ENCODE assay signal across 8 cellular contexts in the genomic region with DNA sequence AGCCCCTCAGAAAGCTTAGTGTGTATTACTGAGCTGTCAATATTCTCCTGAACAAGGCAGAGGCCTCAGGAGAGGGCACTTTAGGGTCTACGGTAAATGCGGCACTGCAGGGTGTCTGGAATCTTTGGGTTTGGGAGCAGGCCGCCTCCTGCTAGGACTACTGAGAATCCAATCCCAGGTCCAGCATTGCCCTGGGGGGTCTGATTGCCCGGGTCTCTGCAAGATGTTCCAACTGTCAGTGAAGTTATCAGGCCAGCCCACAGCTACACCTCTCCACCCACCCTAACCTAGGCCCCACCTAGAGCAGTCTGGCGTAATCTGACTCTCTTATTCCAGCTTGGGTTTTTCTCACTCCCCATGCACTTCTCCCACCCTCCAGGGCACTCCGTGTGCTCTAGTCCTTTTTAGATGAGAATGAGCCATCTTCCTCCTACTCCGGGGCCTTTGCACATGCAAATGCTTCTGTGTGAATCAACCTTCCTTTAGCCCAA. TPM values are rescaled to one million over a fixed set of nuclear protein-coding genes. Genes with fewer than 3 reads are reported as not detected.
DNase-seq lines count a peak whose midpoint lies in the region; ATAC-seq, FAIRE-seq and TF ChIP-seq lines count a peak whose summit lies in the region.
"Had no signal": no experiment of that assay in that cellular context is flagged by ENCODE, and none has a peak within 500 bp of the region (broad histone marks: within the 10 kb centered on the region; RNA-seq: fewer than 3 reads in every experiment).

No MANE protein-coding gene starts in this region.

- no peak overlapping the region for H2BK120ac ChIP-seq in H9 (ENCODE audit: low read depth, low read length, poor library complexity, severe bottlenecking)

- no peak overlapping the region for H2BK5ac ChIP-seq in H9 (ENCODE audit: insufficient read length, low read length)

- POLR2A ChIA-PET in activated B cell treated with CpG ODN at 0.5 μM for 24 hours (lab: Charles Lee), result interaction anchor here (1.2 to 19.6 kb wide), 11 partner anchors 11 to 853 kb away, joined by 3 to 2953 read pairs (median 51); no protein-coding TSS in a partner anchor

- intact Hi-C loops in activated B cell treated with CpG ODN at 0.5 μM for 24 hours (cut with micrococcal nuclease), result no loop called here

- H3K27ac Mint-ChIP-seq in H9 (peak overlapping the region; percentile 76 to 100 (median 82)), activated B cell treated with CpG ODN at 0.5 μM for 24 hours (peak overlapping the region; percentile 99)
- peak overlapping the region; percentile 100 for H3K27ac Mint-ChIP-seq in stimulated activated naive B cell treated with anti-CD40 and anti-IgM and Interleukin-4, amounts not matched to agents 10 μg/mL and 1 μg/mL and 100 μg/mL, for 72 hours

- H3K9me3 Mint-ChIP-seq in H9, result peaks cover 33 to 34% of the 10 kb centered on the region in 2 experiments
- H3K9me3 Mint-ChIP-seq in activated B cell treated with CpG ODN at 0.5 μM for 24 hours, result peaks cover 7% of the 10 kb centered on the region
- H3K9me3 Mint-ChIP-seq in stimulated activated naive B cell treated with anti-CD40 and anti-IgM and Interleukin-4, amounts not matched to agents 10 μg/mL and 1 μg/mL and 100 μg/mL, for 72 hours, result peaks cover 9 to 10% of the 10 kb centered on the region in 2 donors

- H3K36me3 Mint-ChIP-seq in H9 (ENCODE audit: insufficient read depth in 1 of 3, low read depth in 3 of 3) (peaks cover 19 to 27% (median 25%) of the 10 kb centered on the region in 3 experiments), activated B cell treated with CpG ODN at 0.5 μM for 24 hours (ENCODE audit: low read depth) (peaks cover 35% of the 10 kb centered on the region)
- H3K36me3 Mint-ChIP-seq in stimulated activated naive B cell treated with anti-CD40 and anti-IgM and Interleukin-4, amounts not matched to agents 10 μg/mL and 1 μg/mL and 100 μg/mL, for 72 hours, result peaks cover 37 to 51% of the 10 kb centered on the region in 2 donors

- no peak overlapping the region for H4K8ac ChIP-seq in H9 (replicated peaks; ENCODE audit: insufficient read length, low read depth, low read length)

- H2AK5ac ChIP-seq in H9 (ENCODE audit: insufficient read length, low read length), result no peak overlapping the region

- H3K23me2 ChIP-seq in H9 (ENCODE audit: insufficient read length, low read depth, low read length, poor library complexity, severe bottlenecking), result peaks cover 16% of the 10 kb centered on the region

- no peak overlapping the region for H3K14ac ChIP-seq in H9 (ENCODE audit: insufficient read depth, low read length)

- peak overlapping the region; percentile 90 for H3K4me3 ChIP-seq in iPS-18a (ENCODE audit: low read length)

- peak overlapping the region; percentile 93 for H3K27ac ChIP-seq in H9 (ENCODE audit: insufficient read length, low read depth, low read length)
- peak overlapping the region; percentile 5 for H3K27ac ChIP-seq in iPS-18a (ENCODE audit: low read length)

- H2AFZ ChIP-seq in H9 (ENCODE audit: low read length), result no peak overlapping the region

- no peak for FAIRE-seq in frontal cortex (lab: Jason Lieb, UNC)

- H3T11ph ChIP-seq in H9 (ENCODE audit: low read length), result no peak overlapping the region

- H3K4me1 Mint-ChIP-seq in H9 (peaks cover 40 to 42% of the 10 kb centered on the region in 2 experiments), activated B cell treated with CpG ODN at 0.5 μM for 24 hours (peaks cover 57% of the 10 kb centered on the region)
- peaks cover 48 to 87% of the 10 kb centered on the region in 2 donors for H3K4me1 Mint-ChIP-seq in stimulated activated naive B cell treated with anti-CD40 and anti-IgM and Interleukin-4, amounts not matched to agents 10 μg/mL and 1 μg/mL and 100 μg/mL, for 72 hours

- CTCF ChIA-PET in activated B cell treated with CpG ODN at 0.5 μM for 24 hours (lab: Charles Lee), result interaction anchor here (3.4 kb wide), 1 partner anchor 18 kb away, joined by 67 read pairs; no protein-coding TSS in a partner anchor

- no peaks in the 10 kb centered on the region for H3K9me3 ChIP-seq in H9 (ENCODE audit: control insufficient read depth, low read depth, low read length)
- H3K9me3 ChIP-seq in iPS-18a (ENCODE audit: control insufficient read depth, low read depth, low read length), result no peaks in the 10 kb centered on the region

- no peak overlapping the region for H2BK15ac ChIP-seq in H9 (ENCODE audit: low read depth, low read length)

- H3K36me3 ChIP-seq in iPS-18a (ENCODE audit: control insufficient read depth, low read depth, low read length), result no peaks in the 10 kb centered on the region

- no peak overlapping the region for H2BK12ac ChIP-seq in H9 (ENCODE audit: insufficient read length, low read depth, low read length)

- H3K79me2 ChIP-seq in H9 (ENCODE audit: insufficient read depth, low read length), result peaks cover 9% of the 10 kb centered on the region; the same call in 1 of the 2 replicates

- TF ChIP-seq CTCF in H9 (conservative IDR thresholded peaks at IDR 0.05) (no peak), activated B cell treated with CpG ODN at 0.5 μM for 24 hours (IDR thresholded peaks at IDR 0.05) (no peak)

- ATAC-seq in activated B cell treated with CpG ODN at 0.5 μM for 24 hours (ENCODE audit: low read depth) (no peak), GM21717 (IDR thresholded peaks at IDR 0.05; ENCODE audit: unreplicated experiment) (no peak), GM18868 (IDR thresholded peaks at IDR 0.05; ENCODE audit: unreplicated experiment) (no peak)
- ATAC-seq in stimulated activated naive B cell treated with anti-CD40 and anti-IgM and Interleukin-4, amounts not matched to agents 10 μg/mL and 1 μg/mL and 100 μg/mL, for 72 hours (replicated peaks), result no peak

- H3K4me1 ChIP-seq in H9 (ENCODE audit: insufficient read depth, low read length), result peaks cover 3% of the 10 kb centered on the region; the same call in 1 of the 2 replicates
- peaks cover 21% of the 10 kb centered on the region for H3K4me1 ChIP-seq in iPS-18a (ENCODE audit: control insufficient read depth, low read depth, low read length)

- H4K5ac ChIP-seq in H9 (ENCODE audit: insufficient read length, low read depth, low read length), result no peak overlapping the region

- peaks cover 4% of the 10 kb centered on the region for H3K27me3 Mint-ChIP-seq in H9 (ENCODE audit: low read depth)
- H3K27me3 Mint-ChIP-seq in activated B cell treated with CpG ODN at 0.5 μM for 24 hours, result no peaks in the 10 kb centered on the region
- no peaks in the 10 kb centered on the region for H3K27me3 Mint-ChIP-seq in stimulated activated naive B cell treated with anti-CD40 and anti-IgM and Interleukin-4, amounts not matched to agents 10 μg/mL and 1 μg/mL and 100 μg/mL, for 72 hours

- H4K91ac ChIP-seq in H9 (ENCODE audit: insufficient read length, low read depth, low read length), result no peak overlapping the region

- H3K9ac ChIP-seq in H9 (ENCODE audit: extremely low read depth, insufficient read length, low read length) (no peak overlapping the region), iPS-18a (ENCODE audit: low read length) (no peak overlapping the region)

- no peak overlapping the region for H3K23ac ChIP-seq in H9 (ENCODE audit: insufficient read length, low read depth, low read length)

- DNase-seq in H9 (peak; percentile 89), activated B cell treated with CpG ODN at 0.5 μM for 24 hours (no peak), frontal cortex (ENCODE audit: low spot score in 2 of 2) (no peak)
- DNase-seq in stimulated activated naive B cell treated with anti-CD40 and anti-IgM and Interleukin-4, amounts not matched to agents 10 μg/mL and 1 μg/mL and 100 μg/mL, for 72 hours, result no peak
- DNase-seq: NCI-H524 treated with DMSO at 0.1 percent for 48 hours had no signal

- no peak overlapping the region for H3K4ac ChIP-seq in H9 (ENCODE audit: low read depth, low read length)

- H3K27me3 ChIP-seq in H9 (ENCODE audit: insufficient read depth, low read length) (no peaks in the 10 kb centered on the region), iPS-18a (ENCODE audit: control insufficient read depth, insufficient read depth, low read length) (no peaks in the 10 kb centered on the region)

- H4K20me1 ChIP-seq in H9 (ENCODE audit: control insufficient read depth, insufficient read depth, insufficient read length), result no peaks in the 10 kb centered on the region

- no CpG with 5 or more reads among the region's 7 CpGs for WGBS in H9 (ENCODE audit: extremely low coverage, insufficient read length, low lambda C conversion rate)

- H2BK20ac ChIP-seq in H9 (ENCODE audit: low read depth, low read length, poor library complexity, severe bottlenecking), result no peak overlapping the region

- peak overlapping the region; percentile 18 for H3K18ac ChIP-seq in H9 (ENCODE audit: insufficient read length, low read depth, low read length)

- H3K56ac ChIP-seq in H9 (ENCODE audit: insufficient read length, low read depth, low read length), result no peak overlapping the region

- no peaks in the 10 kb centered on the region for H3K79me1 ChIP-seq in H9 (ENCODE audit: insufficient read depth, low read depth, low read length, poor library complexity, severe bottlenecking)

- peak overlapping the region; percentile 89 for H3K4me2 ChIP-seq in H9 (ENCODE audit: insufficient read depth, insufficient read length, low read length)

- H3K4me3 Mint-ChIP-seq in H9, result peak overlapping the region; percentile 95 to 99; a peak in 4 of 5 replicates
- peak overlapping the region; percentile 100 for H3K4me3 Mint-ChIP-seq in activated B cell treated with CpG ODN at 0.5 μM for 24 hours
- peak overlapping the region in 1 of 2 donors; percentile 30 for H3K4me3 Mint-ChIP-seq in stimulated activated naive B cell treated with anti-CD40 and anti-IgM and Interleukin-4, amounts not matched to agents 10 μg/mL and 1 μg/mL and 100 μg/mL, for 72 hours

RNA-seq across cellular contexts. Expression of a gene that starts 4.4 kb away (rescaled TPM):
- total RNA-seq in H9 (2021), result 95.0 and 109 TPM in 2 replicates
- total RNA-seq in activated B cell treated with CpG ODN at 0.5 μM for 24 hours, result 814 and 884 TPM in 2 replicates
- total RNA-seq in frontal cortex, result 4.1 TPM

Comparison
In these comparisons a context has a peak if more than half of its experiments do, and no peak if none do; other contexts are left out.
1. RNA of a gene that starts 4.4 kb away (total RNA-seq): 814 to 884 TPM in activated B cell treated with CpG ODN at 0.5 μM for 24 hours and 95.0 to 109 TPM in H9; 4.1 TPM in frontal cortex (single experiment); every median in the first group is over 10 times any median in the second.
2. Peak in every context shown above with its lines, with median percentiles within 50 percentile points of each other: H3K27ac Mint-ChIP-seq.